ENCODE assay signal across 18 cellular contexts in the genomic region with DNA sequence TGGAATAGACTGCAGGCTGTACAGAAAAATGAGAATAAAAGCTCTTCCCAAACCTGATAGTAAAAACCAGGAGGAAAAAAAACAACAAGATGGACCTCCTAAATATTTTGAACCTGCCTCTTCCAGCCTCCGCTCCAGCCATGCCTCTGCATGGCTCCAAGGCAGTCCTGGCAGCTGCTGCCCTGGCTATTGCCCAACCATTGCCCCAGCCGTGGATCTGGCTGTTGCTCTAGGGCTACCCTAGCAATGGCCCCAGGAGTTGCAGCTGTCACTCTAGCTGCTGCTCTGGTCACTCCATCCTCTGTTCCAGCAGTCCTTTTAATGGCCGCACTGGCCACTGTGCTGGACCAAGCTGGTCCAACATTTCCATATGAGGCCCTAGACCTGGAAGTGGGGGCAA.
DNase-seq lines count a peak whose midpoint lies in the region; ATAC-seq and TF ChIP-seq lines count a peak whose summit lies in the region.
"Had no signal": no experiment of that assay in that cellular context is flagged by ENCODE, and none has a peak within 500 bp of the region (broad histone marks: within the 10 kb centered on the region; RNA-seq: fewer than 3 reads in every experiment).

No MANE protein-coding gene starts in this region.

- H3K4me1 Mint-ChIP-seq in immature natural killer cell: no peaks in the 10 kb centered on the region
- H3K4me1 Mint-ChIP-seq: B cell had no signal

- no peak overlapping the region for H4K8ac ChIP-seq in neuronal stem cell (ENCODE audit: low read depth, low read length)

- H3K4me2 ChIP-seq in neuronal stem cell (ENCODE audit: insufficient read depth, low read length, poor library complexity, severe bottlenecking): no peak overlapping the region
- H3K4me2 ChIP-seq: A549; BLaER1 treated with 17β-estradiol and CSF1 and Interleukin-3, amounts not matched to agents 10 nM and 100 nM had no signal

- H2BK12ac ChIP-seq in neuronal stem cell (ENCODE audit: low read length): no peak overlapping the region

- H3K23ac ChIP-seq in neuronal stem cell (ENCODE audit: low read depth, low read length, poor library complexity): no peak overlapping the region

- DNase-seq in right cardiac atrium (peak in 2 of 3 donors; percentile 29 to 40), cardiac septum (ENCODE audit: low spot score) (no peak), body of pancreas (peak; percentile 13 to 66 (median 62)), neuronal stem cell (ENCODE audit: low spot score) (no peak), aorta (no peak), immature natural killer cell (no peak), NCI-H345 treated with DMSO at 0.1 percent for 48 hours (lab: John Stamatoyannopoulos, UW; ENCODE audit: unreplicated experiment) (no peak)
- DNase-seq: AML-193; Caco-2; Calu3; CD4-positive, alpha-beta T cell; CD8-positive, alpha-beta T cell; DMS79 treated with DMSO at 0.1 percent for 48 hours; GF-D8 had no signal

- H3K27ac ChIP-seq in right cardiac atrium (ENCODE audit: low read length) (no peak overlapping the region), body of pancreas (peak overlapping the region in 2 of 4 donors; percentile 75 to 78), neuronal stem cell (replicated peaks; ENCODE audit: low read length) (no peak overlapping the region), aorta (ENCODE audit: low read depth in 1 of 2, low read length in 2 of 2) (no peak overlapping the region)
- H3K27ac ChIP-seq: A549; BLaER1 treated with 17β-estradiol and CSF1 and Interleukin-3, amounts not matched to agents 10 nM and 100 nM; C4-2B had no signal

- H3K14ac ChIP-seq in neuronal stem cell (ENCODE audit: low read length): no peak overlapping the region

- H3K27me3 ChIP-seq in right cardiac atrium (ENCODE audit: control insufficient read depth, insufficient read depth): no peaks in the 10 kb centered on the region
- H3K27me3 ChIP-seq in body of pancreas: no peaks in the 10 kb centered on the region
- no peaks in the 10 kb centered on the region for H3K27me3 ChIP-seq in neuronal stem cell (ENCODE audit: control insufficient read depth in 3 of 3, insufficient read depth in 3 of 3, low read depth in 1 of 3, low read length in 3 of 3)
- H3K27me3 ChIP-seq in aorta (ENCODE audit: control insufficient read depth in 1 of 2, insufficient read depth in 2 of 2, low read length in 1 of 2): no peaks in the 10 kb centered on the region
- H3K27me3 ChIP-seq: BLaER1 treated with 17β-estradiol and CSF1 and Interleukin-3, amounts not matched to agents 10 nM and 100 nM had no signal

- intact Hi-C loops in right cardiac atrium (cut with DNase I) (no loop called here), cardiac septum (cut with DNase I) (no loop called here), body of pancreas (cut with DNase I) (no loop called here), aorta (cut with DNase I) (no loop called here)

- no peak overlapping the region for H3K27ac Mint-ChIP-seq in immature natural killer cell
- H3K27ac Mint-ChIP-seq: B cell; CD4-positive, alpha-beta T cell; CD8-positive, alpha-beta T cell had no signal

- no peak overlapping the region for H2AK5ac ChIP-seq in neuronal stem cell (ENCODE audit: low read depth, low read length)

- no peak overlapping the region for H4K91ac ChIP-seq in neuronal stem cell (ENCODE audit: low read depth, low read length, poor library complexity)

- H3K4ac ChIP-seq in neuronal stem cell (ENCODE audit: low read length): no peak overlapping the region

- TF ChIP-seq POLR2A in body of pancreas (IDR thresholded peaks at IDR 0.05): no peak

- 78% methylated on average over 3 of the region's 3 CpGs for WGBS in right cardiac atrium
- 21 to 43% methylated on average over 2 to 3 of the region's 3 CpGs for WGBS in body of pancreas, 2 donors
- no CpG with 5 or more reads among the region's 3 CpGs for WGBS in neuronal stem cell (ENCODE audit: extremely low coverage in 2 of 2, insufficient read length in 2 of 2, insufficient replicate concordance in 1 of 2), 2 donors
- WGBS in aorta, 2 donors: 75 to 87% methylated on average over 3 of the region's 3 CpGs

- H3K9me3 ChIP-seq in right cardiac atrium (ENCODE audit: control insufficient read depth, low read length) (no peaks in the 10 kb centered on the region), body of pancreas (no peaks in the 10 kb centered on the region), neuronal stem cell (replicated peaks in 1 of 2; ENCODE audit: control insufficient read depth in 2 of 2, insufficient read depth in 1 of 2, low read depth in 1 of 2, low read length in 2 of 2) (peaks cover 0 to 2% of the 10 kb centered on the region in 2 donors), aorta (ENCODE audit: control insufficient read depth, low read length) (no peaks in the 10 kb centered on the region)
- H3K9me3 ChIP-seq: A549, Caco-2 had no signal

- no peak overlapping the region for H2BK15ac ChIP-seq in neuronal stem cell (ENCODE audit: low read length)

- no peaks in the 10 kb centered on the region for H3K27me3 Mint-ChIP-seq in immature natural killer cell (ENCODE audit: low read depth in 3 of 3)
- H3K27me3 Mint-ChIP-seq: B cell; CD4-positive, alpha-beta T cell had no signal

- H3K18ac ChIP-seq in neuronal stem cell (ENCODE audit: low read length): peak overlapping the region; percentile 82

- H3K9ac ChIP-seq in neuronal stem cell (ENCODE audit: low read depth, low read length, poor library complexity): no peak overlapping the region
- H3K9ac ChIP-seq: BLaER1 treated with 17β-estradiol and CSF1 and Interleukin-3, amounts not matched to agents 10 nM and 100 nM had no signal

- peaks cover 0 to 6% (median 3%) of the 10 kb centered on the region in 3 donors for H3K36me3 Mint-ChIP-seq in immature natural killer cell
- H3K36me3 Mint-ChIP-seq: CD8-positive, alpha-beta T cell had no signal

- H3K9me3 Mint-ChIP-seq in immature natural killer cell: peaks cover 8 to 75% (median 38%) of the 10 kb centered on the region in 6 donors

- no peak overlapping the region for H2BK5ac ChIP-seq in neuronal stem cell (ENCODE audit: low read length)

- no peak overlapping the region for H2AFZ ChIP-seq in neuronal stem cell (ENCODE audit: low read length)

- ATAC-seq in right cardiac atrium (no peak), body of pancreas (peak; percentile 40), aorta (ENCODE audit: low FRiP score) (peak; percentile 33)
- ATAC-seq: A549; CD8-positive, alpha-beta T cell had no signal

- no peaks in the 10 kb centered on the region for H3K36me3 ChIP-seq in body of pancreas (replicated peaks in 1 of 2; ENCODE audit: insufficient read depth in 1 of 2, low read depth in 2 of 2)
- no peaks in the 10 kb centered on the region for H3K36me3 ChIP-seq in neuronal stem cell (replicated peaks in 1 of 2; ENCODE audit: control insufficient read depth in 2 of 2, insufficient read depth in 2 of 2, low read length in 2 of 2)
- H3K36me3 ChIP-seq in aorta (ENCODE audit: control insufficient read depth in 1 of 2, insufficient read depth in 2 of 2, low read length in 1 of 2): no peaks in the 10 kb centered on the region
- H3K36me3 ChIP-seq: BLaER1 treated with 17β-estradiol and CSF1 and Interleukin-3, amounts not matched to agents 10 nM and 100 nM had no signal

- no peaks in the 10 kb centered on the region for H3K79me1 ChIP-seq in neuronal stem cell (ENCODE audit: low read depth, low read length)

- no peak overlapping the region for H3K4me3 Mint-ChIP-seq in immature natural killer cell
- H3K4me3 Mint-ChIP-seq: B cell; CD4-positive, alpha-beta T cell; CD8-positive, alpha-beta T cell had no signal

- no peak for TF ChIP-seq CTCF in body of pancreas (IDR thresholded peaks at IDR 0.05)

- no peak overlapping the region for H2BK120ac ChIP-seq in neuronal stem cell (ENCODE audit: low read depth, low read length)

- no peaks in the 10 kb centered on the region for H3K4me1 ChIP-seq in right cardiac atrium (ENCODE audit: control insufficient read depth, insufficient read depth, low read length)
- H3K4me1 ChIP-seq in body of pancreas: peaks cover 54% of the 10 kb centered on the region
- H3K4me1 ChIP-seq in neuronal stem cell (ENCODE audit: control insufficient read depth in 2 of 2, insufficient read depth in 1 of 2, low read depth in 1 of 2, low read length in 2 of 2): peaks cover 0 to 5% of the 10 kb centered on the region in 2 donors
- H3K4me1 ChIP-seq in aorta (ENCODE audit: control insufficient read depth in 1 of 2, insufficient read depth in 2 of 2, low read length in 2 of 2): no peaks in the 10 kb centered on the region
- H3K4me1 ChIP-seq: A549; BLaER1 treated with 17β-estradiol and CSF1 and Interleukin-3, amounts not matched to agents 10 nM and 100 nM; Caco-2 had no signal

- no peak overlapping the region for H3K4me3 ChIP-seq in right cardiac atrium (ENCODE audit: low read length)
- H3K4me3 ChIP-seq in body of pancreas: no peak overlapping the region
- no peak overlapping the region for H3K4me3 ChIP-seq in neuronal stem cell (ENCODE audit: low read length in 2 of 2)
- H3K4me3 ChIP-seq in aorta (ENCODE audit: low read length in 2 of 2): no peak overlapping the region
- H3K4me3 ChIP-seq: A549; BLaER1 treated with 17β-estradiol and CSF1 and Interleukin-3, amounts not matched to agents 10 nM and 100 nM had no signal

Comparison
In these comparisons a context has a peak if more than half of its experiments do, and no peak if none do; other contexts are left out.
1. DNase-seq: peak in right cardiac atrium (2 of 3) and body of pancreas (4 of 4); none in cardiac septum (single experiment), neuronal stem cell (single experiment), aorta (0 of 2), immature natural killer cell (0 of 3) and NCI-H345 treated with DMSO at 0.1 percent for 48 hours (single experiment).
2. ATAC-seq: peak in body of pancreas (single experiment) and aorta (single experiment); none in right cardiac atrium (0 of 2).